ENCODE assay signal across 20 cellular contexts in genomic region chr19:29956855-29957254, GRCh38. TPM values are rescaled to one million over a fixed set of nuclear protein-coding genes. Genes with fewer than 3 reads are reported as not detected.
DNase-seq lines count a peak whose midpoint lies in the region; ATAC-seq, FAIRE-seq and TF ChIP-seq lines count a peak whose summit lies in the region.
"Had no signal": no experiment of that assay in that cellular context is flagged by ENCODE, and none has a peak within 500 bp of the region (broad histone marks: within the 10 kb centered on the region; RNA-seq: fewer than 3 reads in every experiment).

No MANE protein-coding gene starts in this region.

- peaks cover 92% of the 10 kb centered on the region for H3K79me2 ChIP-seq in HepG2 (ENCODE audit: insufficient read depth, low read length)
- peaks cover 97% of the 10 kb centered on the region for H3K79me2 ChIP-seq in K562 (ENCODE audit: control insufficient read depth, insufficient read depth, low read length)

- H2AFZ ChIP-seq in HepG2 (ENCODE audit: low read length) (no peak overlapping the region), K562 (ENCODE audit: low read depth, low read length) (no peak overlapping the region)

- no peak for TF ChIP-seq POLR2A in HepG2 (IDR thresholded peaks at IDR 0.05; ENCODE audit: insufficient read depth in 1 of 2, low read depth in 2 of 2, low read length in 2 of 2)
- TF ChIP-seq POLR2A in right lobe of liver (IDR thresholded peaks at IDR 0.05): no peak
- no peak for TF ChIP-seq POLR2A in K562 (conservative IDR thresholded peaks at IDR 0.05)

- 0 out of 2 replicates have a peak overlapping the region, but pooled peaks have one; percentile 1 for H3K4me2 ChIP-seq in HepG2 (ENCODE audit: low read depth, low read length)
- H3K4me2 ChIP-seq in K562 (ENCODE audit: insufficient read depth, low read length): no peak overlapping the region
- H3K4me2 ChIP-seq: BLaER1 had no signal

- FAIRE-seq in HepG2 (lab: Jason Lieb, UNC) (no peak), K562 (lab: Jason Lieb, UNC) (no peak)
- FAIRE-seq: GM12878, H54 had no signal

- H3K4me3 ChIP-seq in HepG2 (replicated peaks in 1 of 3; ENCODE audit: insufficient read depth in 1 of 3, low read depth in 2 of 3, low read length in 3 of 3) (no peak overlapping the region), right lobe of liver (no peak overlapping the region), HEK293 (ENCODE audit: low read depth, low read length) (no peak overlapping the region), K562 (no peak overlapping the region)
- H3K4me3 ChIP-seq: BLaER1, GM12878 had no signal

- no TSS peak for BruUV-seq in HepG2 (replicated peaks; lab: Mats Ljungman, UMichigan)
- no TSS peak for BruUV-seq in K562 (replicated peaks; lab: Mats Ljungman, UMichigan)

- H3K9ac ChIP-seq in HepG2 (ENCODE audit: insufficient read depth, low read depth, low read length) (no peak overlapping the region), K562 (ENCODE audit: insufficient read depth in 1 of 2, low read depth in 2 of 2, low read length in 2 of 2) (no peak overlapping the region)
- H3K9ac ChIP-seq: BLaER1 had no signal

- no peaks in the 10 kb centered on the region for H3K36me3 ChIP-seq in HepG2 (replicated peaks in 1 of 2; ENCODE audit: control insufficient read depth in 1 of 2, insufficient read depth in 2 of 2, low read length in 2 of 2)
- H3K36me3 ChIP-seq in right lobe of liver: no peaks in the 10 kb centered on the region
- peaks cover 0 to 46% of the 10 kb centered on the region in 2 experiments; a peak in 2 of 3 replicates for H3K36me3 ChIP-seq in HEK293 (ENCODE audit: control insufficient read depth in 2 of 2, insufficient read depth in 1 of 2, low read length in 2 of 2)
- H3K36me3 ChIP-seq in K562 (ENCODE audit: control insufficient read depth, insufficient read depth, low read length): peaks cover 6% of the 10 kb centered on the region

- CTCF ChIA-PET in HepG2 (lab: Yijun Ruan, JAX; ENCODE audit: low intra/inter-chr PET ratio, low total read pairs) (no interaction called here), HEK293 (lab: Yijun Ruan, JAX) (interaction anchor here (0.7 to 2.0 kb wide), 2 partner anchors 10 to 50 kb away, joined by 6 to 15 read pairs; no protein-coding TSS in a partner anchor), K562 (lab: Yijun Ruan, JAX; ENCODE audit: low intra/inter-chr PET ratio) (no interaction called here)

- H3K4me1 ChIP-seq in HepG2 (ENCODE audit: insufficient read depth, low read length) (peaks cover 28% of the 10 kb centered on the region), right lobe of liver (no peaks in the 10 kb centered on the region), HEK293 (ENCODE audit: control insufficient read depth, insufficient read depth, low read length) (peaks cover 26% of the 10 kb centered on the region), K562 (replicated peaks in 1 of 2; ENCODE audit: control insufficient read depth in 2 of 2, insufficient read depth in 2 of 2, low read length in 2 of 2) (peaks cover 0 to 7% of the 10 kb centered on the region in 2 experiments; a peak in 1 of 5 replicates)

- TF ChIP-seq RAD21 in HepG2 (CRISPR knock-in tag; IDR thresholded peaks at IDR 0.05) (no peak), K562 (CRISPR knock-in tag; conservative IDR thresholded peaks at IDR 0.05 in 1 of 2, IDR thresholded peaks at IDR 0.05 in 1 of 2) (no peak)

- H3K9me1 ChIP-seq in K562 (ENCODE audit: control insufficient read depth, insufficient read depth, low read length): no peaks in the 10 kb centered on the region

- H3K9me3 ChIP-seq in HepG2 (ENCODE audit: low read length) (no peaks in the 10 kb centered on the region), right lobe of liver (no peaks in the 10 kb centered on the region), HEK293 (ENCODE audit: control insufficient read depth, insufficient read depth, low read depth, low read length) (peaks cover 2% of the 10 kb centered on the region; the same call in 1 of the 2 replicates), K562 (replicated peaks; ENCODE audit: control insufficient read depth, insufficient read depth, low read depth, low read length) (no peaks in the 10 kb centered on the region)

- in situ Hi-C loops in HepG2 (cut with HindIII; ENCODE audit: extremely low pct_ligation_motif_present, low pct_unique_long_range_greater_than_20kb): no loop called here
- in situ Hi-C loops in K562 (cut with MboI): no loop called here

- H4K20me1 ChIP-seq in HepG2 (ENCODE audit: insufficient read depth, low read length): peaks cover 10% of the 10 kb centered on the region; the same call in 1 of the 2 replicates
- peaks cover 1% of the 10 kb centered on the region; the same call in 1 of the 2 replicates for H4K20me1 ChIP-seq in K562 (replicated peaks; ENCODE audit: control insufficient read depth, insufficient read depth, low read length)

- intact Hi-C loops in HepG2 (cut with micrococcal nuclease; ENCODE audit: unreplicated experiment) (no loop called here), right lobe of liver (cut with DNase I) (no loop called here), K562 (cut with micrococcal nuclease) (no loop called here)

- H3K27me3 ChIP-seq in HepG2 (ENCODE audit: control insufficient read depth in 1 of 2, insufficient read depth in 2 of 2, low read length in 2 of 2) (no peaks in the 10 kb centered on the region), right lobe of liver (no peaks in the 10 kb centered on the region), K562 (ENCODE audit: control insufficient read depth in 2 of 2, insufficient read depth in 2 of 2, low read length in 2 of 2) (no peaks in the 10 kb centered on the region)
- H3K27me3 ChIP-seq: BLaER1 had no signal

- no peak for TF ChIP-seq EP300 in HepG2 (IDR thresholded peaks at IDR 0.05; ENCODE audit: low read depth in 2 of 2, low read length in 2 of 2)
- no peak for TF ChIP-seq EP300 in HepG2 (CRISPR knock-in tag; IDR thresholded peaks at IDR 0.05; ENCODE audit: borderline replicate concordance)
- TF ChIP-seq EP300 in K562 (IDR thresholded peaks at IDR 0.05; ENCODE audit: low read length): no peak

- WGBS in HepG2 (ENCODE audit: low lambda C conversion rate): 61% methylated on average over 6 of the region's 6 CpGs
- 87% methylated on average over 6 of the region's 6 CpGs for WGBS in right lobe of liver (ENCODE audit: insufficient coverage, low coverage, low lambda C conversion rate, missing lambda C conversion rate)
- 68% methylated on average over 5 of the region's 6 CpGs for WGBS in K562 (ENCODE audit: insufficient coverage, low coverage, missing lambda C conversion rate)

- TF ChIP-seq CTCF in HepG2 (CRISPR knock-in tag; IDR thresholded peaks at IDR 0.05): no peak
- no peak for TF ChIP-seq CTCF in right lobe of liver (IDR thresholded peaks at IDR 0.05)
- TF ChIP-seq CTCF in HEK293 (tag by site-specific recombination; IDR thresholded peaks at IDR 0.05): no peak
- no peak for TF ChIP-seq CTCF in K562 (IDR thresholded peaks at IDR 0.05 in 2 of 3, conservative IDR thresholded peaks at IDR 0.05 in 1 of 3; ENCODE audit: insufficient read depth in 2 of 3, low read depth in 1 of 3, low read length in 3 of 3)

- H3K27ac ChIP-seq in HepG2 (ENCODE audit: extremely low read length, insufficient read depth, low read length) (no peak overlapping the region), right lobe of liver (no peak overlapping the region), HEK293 (ENCODE audit: extremely low read depth, low read depth, low read length) (0 out of 2 replicates have a peak overlapping the region, but pooled peaks have one; percentile 24), K562 (ENCODE audit: extremely low read depth, low read depth, low read length) (no peak overlapping the region)
- H3K27ac ChIP-seq: 22Rv1, BLaER1 had no signal

- POLR2A ChIA-PET in HepG2 (lab: Yijun Ruan, JAX) (no interaction called here), HEK293 (lab: Yijun Ruan, JAX) (no interaction called here), K562 (lab: Yijun Ruan, JAX) (no interaction called here)

- ATAC-seq in HepG2 (no peak), right lobe of liver (no peak), K562 (no peak), GM21529 (IDR thresholded peaks at IDR 0.05; ENCODE audit: unreplicated experiment) (no peak), HG03135 (IDR thresholded peaks at IDR 0.05; ENCODE audit: unreplicated experiment) (no peak)
- ATAC-seq: GM12878 had no signal

- DNase-seq in HepG2 (ENCODE audit: low spot score) (peak; percentile 24), right lobe of liver (no peak), K562 (ENCODE audit: extremely low read depth in 1 of 4, low spot score in 3 of 4) (no peak), C1 segment of cervical spinal cord (lab: John Stamatoyannopoulos, UW) (no peak)
- DNase-seq: CD4-positive, alpha-beta T cell; CD8-positive, alpha-beta memory T cell; DMS 273 treated with DMSO at 0.1 percent for 48 hours; DMS79; EL; GDM1; GOT3; HCEC 1CT; HFFc6 had no signal

RNA-seq across cellular contexts. Expression of gene URI1, which starts 14.8 kb away (rescaled TPM):
- total RNA-seq in HepG2 (2016; rRNA removed; fragmentation: Illumina TruSeq; extraction: Trizol): 66.6 and 67.9 TPM in 2 replicates
- total RNA-seq in HepG2 (2016; cell fraction: cytosol; rRNA removed; fragmentation: Illumina TruSeq; extraction: Trizol; ENCODE audit: low read depth): 55.4 and 65.8 TPM in 2 replicates
- 59.1 and 63.0 TPM in 2 replicates for total RNA-seq in HepG2 (2016; cell fraction: insoluble cytoplasmic fraction; rRNA removed; fragmentation: Illumina TruSeq; extraction: Trizol)
- total RNA-seq in HepG2 (2016; cell fraction: membrane; rRNA removed; fragmentation: Illumina TruSeq; extraction: Trizol): 94.1 and 96.8 TPM in 2 replicates
- total RNA-seq in HepG2 (2016; cell fraction: nucleus; rRNA removed; fragmentation: Illumina TruSeq; extraction: Trizol): 59.4 and 60.6 TPM in 2 replicates
- 35.4 and 43.6 TPM in 2 replicates for polyA plus RNA-seq in HepG2 (2011; rRNA removed)
- 17.2 and 27.7 TPM in 2 replicates for polyA plus RNA-seq in HepG2 (2011; cell fraction: cytosol; rRNA removed)
- 29.1 and 37.9 TPM in 2 replicates for polyA plus RNA-seq in HepG2 (2011; cell fraction: nucleus; rRNA removed)
- 40.6 and 47.2 TPM in 2 replicates for polyA plus RNA-seq in HepG2 (2012)
- polyA plus RNA-seq in HepG2 (2016; cell fraction: cytosol; fragmentation: Illumina TruSeq; extraction: Trizol; ENCODE audit: low read depth): 37.8 and 49.5 TPM in 2 replicates
- polyA plus RNA-seq in HepG2 (2016; cell fraction: insoluble cytoplasmic fraction; fragmentation: Illumina TruSeq; extraction: Trizol; ENCODE audit: low read depth): 64.3 and 69.2 TPM in 2 replicates
- 70.9 and 75.8 TPM in 2 replicates for polyA plus RNA-seq in HepG2 (2016; cell fraction: membrane; fragmentation: Illumina TruSeq; extraction: Trizol; ENCODE audit: low read depth)
- 55.9 and 58.5 TPM in 2 replicates for polyA plus RNA-seq in HepG2 (2016; cell fraction: nucleus; fragmentation: Illumina TruSeq; extraction: Trizol; ENCODE audit: insufficient read depth, low read depth)
- 20.9 and 41.9 TPM in 2 replicates for polyA minus RNA-seq in HepG2 (2011; rRNA and poly(A)+ RNA removed; ENCODE audit: low replicate concordance)
- 26.6 and 35.0 TPM in 2 replicates for polyA minus RNA-seq in HepG2 (2011; cell fraction: cytosol; rRNA and poly(A)+ RNA removed)
- 118 and 132 TPM in 2 replicates for polyA minus RNA-seq in HepG2 (2011; cell fraction: nucleus; rRNA and poly(A)+ RNA removed)
- total RNA-seq in right lobe of liver: 10 to 100 TPM; 18.8 to 29.4 (median 22.2) TPM
- total RNA-seq in K562 (2011; cell fraction: chromatin; rRNA removed; ENCODE audit: low replicate concordance): 23.1 and 114 TPM in 2 replicates
- 15.7 and 23.2 TPM in 2 replicates for total RNA-seq in K562 (2011; cell fraction: nucleolus; rRNA removed)
- 37.5 and 49.5 TPM in 2 replicates for total RNA-seq in K562 (2011; cell fraction: nucleoplasm; rRNA removed)
- 50.9 and 61.3 TPM in 2 replicates for total RNA-seq in K562 (2014; rRNA removed)
- 87.4 and 99.1 TPM in 2 replicates for total RNA-seq in K562 (2014; rRNA removed; fragmentation: Illumina TruSeq; extraction: Trizol)
- total RNA-seq in K562 (2015; rRNA removed; fragmentation: Illumina TruSeq; extraction: Trizol): 79.8 and 83.2 TPM in 2 replicates
- total RNA-seq in K562 (2021): 61.5 and 63.9 TPM in 2 replicates
- polyA plus RNA-seq in K562 (2011; rRNA removed): 71.8 and 83.5 TPM in 2 replicates
- 12.0 and 34.1 TPM in 2 replicates for polyA plus RNA-seq in K562 (2011; cell fraction: cytosol; rRNA removed)
- polyA plus RNA-seq in K562 (2011; cell fraction: nucleus; rRNA removed): 44.6 and 76.9 TPM in 2 replicates
- 56.1 and 58.5 TPM in 2 replicates for polyA plus RNA-seq in K562 (2012)
- polyA plus RNA-seq in K562 (2014; fragmentation: Illumina TruSeq; extraction: Trizol): 67.9 and 78.2 TPM in 2 replicates
- polyA plus RNA-seq in K562 (2014; fragmentation: Nextera tagmentation; extraction: Ambion mirVana): 10 to 100 TPM; 16.9 to 19.8 TPM
- polyA plus RNA-seq in K562 (2014; rRNA removed): 50.6 and 56.7 TPM in 2 replicates
- 190 and 200 TPM in 2 replicates for polyA minus RNA-seq in K562 (2011; rRNA and poly(A)+ RNA removed)
- polyA minus RNA-seq in K562 (2011; cell fraction: cytosol; rRNA and poly(A)+ RNA removed): 36.9 and 45.0 TPM in 2 replicates
- polyA minus RNA-seq in K562 (2011; cell fraction: nucleus; rRNA and poly(A)+ RNA removed): 52.9 and 97.6 TPM in 2 replicates
